ENCODE assay signal across 1 cellular context in the genomic region with DNA sequence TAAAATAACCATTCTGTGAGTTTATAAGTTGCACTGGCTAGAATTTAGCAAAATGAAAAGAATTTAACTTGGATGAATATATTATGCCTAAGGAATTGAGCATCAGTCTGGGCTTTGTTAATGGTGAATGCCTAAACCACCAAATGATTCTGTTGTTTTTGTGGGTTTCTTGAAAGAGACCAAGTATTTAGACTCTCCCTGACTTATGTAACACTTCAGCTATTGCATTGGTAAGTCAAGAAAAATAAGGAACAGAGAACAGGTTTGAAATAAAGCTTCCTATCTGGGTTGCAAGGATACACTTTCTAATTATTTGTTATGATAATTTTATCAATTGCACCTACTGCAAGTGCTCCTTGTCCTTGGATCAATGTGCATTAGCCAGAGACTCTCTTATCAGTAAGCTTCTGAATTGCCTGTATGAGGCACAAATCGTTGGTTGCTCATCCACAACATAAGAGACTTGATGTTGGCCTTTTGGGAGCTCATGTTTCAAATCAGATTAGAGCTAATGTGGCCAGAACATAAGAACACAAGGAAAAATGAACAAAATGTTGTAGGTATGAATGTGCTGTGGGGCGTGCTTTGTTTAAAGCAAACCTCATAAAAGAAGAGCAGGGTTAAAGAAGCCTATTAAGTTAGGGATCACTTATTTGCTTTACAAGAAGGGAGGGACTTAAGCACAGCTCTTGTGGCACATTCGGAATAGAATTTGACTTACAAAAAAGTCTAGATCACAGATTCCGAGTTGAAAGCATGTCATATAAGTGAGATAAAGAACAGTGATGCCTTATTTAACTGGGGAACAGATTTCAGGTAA.
TF ChIP-seq lines count a peak whose summit lies in the region.

No MANE protein-coding gene starts in this region.

TF ChIP-seq in HepG2, 621 proteins besides CTCF, POLR2A, EP300 and RAD21 (continued from another document):
- TF ChIP-seq, protein P1, sequence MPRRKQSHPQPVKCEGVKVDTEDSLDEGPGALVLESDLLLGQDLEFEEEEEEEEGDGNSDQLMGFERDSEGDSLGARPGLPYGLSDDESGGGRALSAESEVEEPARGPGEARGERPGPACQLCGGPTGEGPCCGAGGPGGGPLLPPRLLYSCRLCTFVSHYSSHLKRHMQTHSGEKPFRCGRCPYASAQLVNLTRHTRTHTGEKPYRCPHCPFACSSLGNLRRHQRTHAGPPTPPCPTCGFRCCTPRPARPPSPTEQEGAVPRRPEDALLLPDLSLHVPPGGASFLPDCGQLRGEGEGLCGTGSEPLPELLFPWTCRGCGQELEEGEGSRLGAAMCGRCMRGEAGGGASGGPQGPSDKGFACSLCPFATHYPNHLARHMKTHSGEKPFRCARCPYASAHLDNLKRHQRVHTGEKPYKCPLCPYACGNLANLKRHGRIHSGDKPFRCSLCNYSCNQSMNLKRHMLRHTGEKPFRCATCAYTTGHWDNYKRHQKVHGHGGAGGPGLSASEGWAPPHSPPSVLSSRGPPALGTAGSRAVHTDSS (CRISPR knock-in tag; conservative IDR thresholded peaks at IDR 0.05), result no peak
- no peak for TF ChIP-seq ZNF510 (CRISPR knock-in tag; IDR thresholded peaks at IDR 0.05; ENCODE audit: low read depth)
